In genomic region chr7:35253680-35254495, GRCh38 we compare ENCODE assay signal across 9 cellular contexts. TPM values are rescaled to one million over a fixed set of nuclear protein-coding genes. Genes with fewer than 3 reads are reported as not detected.
DNase-seq lines count a peak whose midpoint lies in the region; ATAC-seq and TF ChIP-seq lines count a peak whose summit lies in the region.
"Had no signal": no experiment of that assay in that cellular context is flagged by ENCODE, and none has a peak within 500 bp of the region (broad histone marks: within the 10 kb centered on the region; RNA-seq: fewer than 3 reads in every experiment).

A gene with protein sequence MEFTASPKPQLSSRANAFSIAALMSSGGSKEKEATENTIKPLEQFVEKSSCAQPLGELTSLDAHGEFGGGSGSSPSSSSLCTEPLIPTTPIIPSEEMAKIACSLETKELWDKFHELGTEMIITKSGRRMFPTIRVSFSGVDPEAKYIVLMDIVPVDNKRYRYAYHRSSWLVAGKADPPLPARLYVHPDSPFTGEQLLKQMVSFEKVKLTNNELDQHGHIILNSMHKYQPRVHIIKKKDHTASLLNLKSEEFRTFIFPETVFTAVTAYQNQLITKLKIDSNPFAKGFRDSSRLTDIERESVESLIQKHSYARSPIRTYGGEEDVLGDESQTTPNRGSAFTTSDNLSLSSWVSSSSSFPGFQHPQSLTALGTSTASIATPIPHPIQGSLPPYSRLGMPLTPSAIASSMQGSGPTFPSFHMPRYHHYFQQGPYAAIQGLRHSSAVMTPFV (minus strand): TSS chr7:35254100. CDS start chr7:35253620, 480 bp downstream.

- no peak within 1 kb of the TSS for H3K4me3 ChIP-seq in CD8-positive, alpha-beta memory T cell (ENCODE audit: low read length)
- H3K4me3 ChIP-seq in WERI-Rb-1 (ENCODE audit: low read depth, low read length) = peak within 1 kb of the TSS; percentile 84
- peak within 1 kb of the TSS; percentile 2 for H3K4me3 ChIP-seq in ovary

- no peak within 1 kb of the TSS for H3K27ac ChIP-seq in CD8-positive, alpha-beta memory T cell (ENCODE audit: low read depth, low read length)
- peak within 1 kb of the TSS; percentile 57 for H3K27ac ChIP-seq in WERI-Rb-1
- H3K27ac ChIP-seq in ovary = no peak within 1 kb of the TSS

- TF ChIP-seq POLR2A in ovary (IDR thresholded peaks at IDR 0.05) = no peak

- H3K36me3 ChIP-seq in CD8-positive, alpha-beta memory T cell (ENCODE audit: insufficient read depth, low read length) = no peaks in the 10 kb centered on the region
- no peaks in the 10 kb centered on the region; the same call in 1 of the 2 replicates for H3K36me3 ChIP-seq in WERI-Rb-1
- no peaks in the 10 kb centered on the region for H3K36me3 ChIP-seq in ovary

- CTCF ChIA-PET in CD8-positive, alpha-beta memory T cell (lab: Charles Lee) = no interaction called here

- peak within 1 kb of the TSS in 1 of 8 donors; percentile 13 for H3K27ac Mint-ChIP-seq in CD8-positive, alpha-beta memory T cell

- peaks cover 5 to 33% (median 15%) of the 10 kb centered on the region in 5 donors for H3K9me3 Mint-ChIP-seq in CD8-positive, alpha-beta memory T cell

- TF ChIP-seq EP300 in ovary (IDR thresholded peaks at IDR 0.05) = no peak

- peaks cover 54% of the 10 kb centered on the region for H3K27me3 ChIP-seq in CD8-positive, alpha-beta memory T cell (ENCODE audit: insufficient read depth, low read length, poor library complexity, severe bottlenecking)
- H3K27me3 ChIP-seq in WERI-Rb-1 (ENCODE audit: insufficient read depth, low read depth, severe bottlenecking) = no peaks in the 10 kb centered on the region
- no peaks in the 10 kb centered on the region for H3K27me3 ChIP-seq in ovary

- H3K36me3 Mint-ChIP-seq in CD8-positive, alpha-beta memory T cell = no peaks in the 10 kb centered on the region

- POLR2A ChIA-PET in CD8-positive, alpha-beta memory T cell (lab: Charles Lee) = no interaction called here

- intact Hi-C loops in ovary (cut with DNase I) = no loop called here

- 2 to 4% (median 3%) methylated on average over 55 to 77 of the region's 77 CpGs for WGBS in ovary, 3 donors

- peaks cover 8 to 18% (median 11%) of the 10 kb centered on the region in 3 donors for H3K4me1 Mint-ChIP-seq in CD8-positive, alpha-beta memory T cell

- H3K4me1 ChIP-seq in CD8-positive, alpha-beta memory T cell (ENCODE audit: insufficient read depth, low read length) = peaks cover 5% of the 10 kb centered on the region
- H3K4me1 ChIP-seq in ovary (ENCODE audit: insufficient read depth) = peaks cover 5% of the 10 kb centered on the region

- TF ChIP-seq CTCF in WERI-Rb-1 (IDR thresholded peaks at IDR 0.05; ENCODE audit: low read depth, low read length) (no peak), ovary (IDR thresholded peaks at IDR 0.05) (no peak)

- H3K4me3 Mint-ChIP-seq in CD8-positive, alpha-beta memory T cell = peak within 1 kb of the TSS; percentile 21 to 82 (median 50)

- peaks cover 83 to 88% of the 10 kb centered on the region in 2 donors for H3K27me3 Mint-ChIP-seq in CD8-positive, alpha-beta memory T cell

- ATAC-seq in HG02759 (IDR thresholded peaks at IDR 0.05; ENCODE audit: unreplicated experiment) = peak; percentile 80

- peak in 2 of 5 donors; percentile 5 to 13 for DNase-seq in CD8-positive, alpha-beta memory T cell
- DNase-seq in WERI-Rb-1 = peak; percentile 68
- DNase-seq in glomerular visceral epithelial cell (ENCODE audit: extremely low spot score) = peak; percentile 79
- no peak for DNase-seq in ovary
- DNase-seq in NCI-H1105 treated with DMSO at 0.1 percent for 48 hours (lab: John Stamatoyannopoulos, UW) = no peak
- DNase-seq in HT-29 (ENCODE audit: low spot score) = no peak
- no peak for DNase-seq in ureter (ENCODE audit: low spot score)

- no peaks in the 10 kb centered on the region for H3K9me3 ChIP-seq in CD8-positive, alpha-beta memory T cell (ENCODE audit: low read length)
- peaks cover 4% of the 10 kb centered on the region for H3K9me3 ChIP-seq in WERI-Rb-1 (ENCODE audit: severe bottlenecking)
- peaks cover 0 to 7% of the 10 kb centered on the region in 2 donors for H3K9me3 ChIP-seq in ovary

RNA-seq across cellular contexts. Expression of the gene that starts here (rescaled TPM):
- not detected for total RNA-seq in CD8-positive, alpha-beta memory T cell
- not detected for polyA plus RNA-seq in CD8-positive, alpha-beta memory T cell
- total RNA-seq in ovary = under 1 TPM in 1 of 7 donors, not detected in 6; 0.23 TPM
- polyA plus RNA-seq in ovary = not detected
- not detected in 2 replicates for total RNA-seq in HT-29 (2014; rRNA removed; shearing (Covaris generic))
- not detected for total RNA-seq in ureter
- total RNA-seq: myocyte had no signal

Comparison
In these comparisons a context has a peak if more than half of its experiments do, and no peak if none do; other contexts are left out.
1. DNase-seq: peak in WERI-Rb-1 (single experiment) and glomerular visceral epithelial cell (single experiment); none in ovary (0 of 5), NCI-H1105 treated with DMSO at 0.1 percent for 48 hours (single experiment), HT-29 (single experiment) and ureter (single experiment).